Comparison of ENCODE assay signal across 11 cellular contexts in genomic region chr13:39451301-39451700, GRCh38.
DNase-seq lines count a peak whose midpoint lies in the region; ATAC-seq and TF ChIP-seq lines count a peak whose summit lies in the region.
"Had no signal": no experiment of that assay in that cellular context is flagged by ENCODE, and none has a peak within 500 bp of the region (broad histone marks: within the 10 kb centered on the region; RNA-seq: fewer than 3 reads in every experiment).

No MANE protein-coding gene starts in this region.

- POLR2A ChIA-PET in activated CD4-positive, alpha-beta memory T cell treated with anti-CD3 and anti-CD28 coated beads, Interleukin-2, amount 10 ng/mL, durations not matched to agents 7 days and 5 days (lab: Charles Lee) = no interaction called here

- no peak overlapping the region for H3K4me3 ChIP-seq in muscle layer of duodenum (ENCODE audit: low read depth in 1 of 2, low read length in 2 of 2)
- no peak overlapping the region for H3K4me3 ChIP-seq in testis

- H3K27ac Mint-ChIP-seq in activated CD4-positive, alpha-beta memory T cell treated with anti-CD3 and anti-CD28 coated beads, Interleukin-2, amount 10 ng/mL, durations not matched to agents 7 days and 5 days = no peak overlapping the region
- H3K27ac Mint-ChIP-seq: activated CD4-positive, alpha-beta T cell treated with anti-CD3 and anti-CD28 coated beads, Interleukin-2, amount 10 ng/mL, durations not matched to agents 7 days and 5 days had no signal

- CTCF ChIA-PET in activated CD4-positive, alpha-beta memory T cell treated with anti-CD3 and anti-CD28 coated beads, Interleukin-2, amount 10 ng/mL, durations not matched to agents 7 days and 5 days (lab: Charles Lee) = no interaction called here

- H3K27me3 ChIP-seq in muscle layer of duodenum (ENCODE audit: low read depth, low read length) (no peaks in the 10 kb centered on the region), testis (no peaks in the 10 kb centered on the region)

- H3K36me3 ChIP-seq in muscle layer of duodenum (ENCODE audit: control insufficient read depth in 1 of 2, insufficient read depth in 2 of 2, low read length in 2 of 2) (no peaks in the 10 kb centered on the region), testis (ENCODE audit: low read depth, missing control alignments) (no peaks in the 10 kb centered on the region)

- H3K36me3 Mint-ChIP-seq in activated CD4-positive, alpha-beta memory T cell treated with anti-CD3 and anti-CD28 coated beads, Interleukin-2, amount 10 ng/mL, durations not matched to agents 7 days and 5 days (ENCODE audit: low read depth) = no peaks in the 10 kb centered on the region

- peaks cover 3% of the 10 kb centered on the region for H3K27me3 Mint-ChIP-seq in activated CD4-positive, alpha-beta memory T cell treated with anti-CD3 and anti-CD28 coated beads, Interleukin-2, amount 10 ng/mL, durations not matched to agents 7 days and 5 days
- H3K27me3 Mint-ChIP-seq: activated CD4-positive, alpha-beta T cell treated with anti-CD3 and anti-CD28 coated beads, Interleukin-2, amount 10 ng/mL, durations not matched to agents 7 days and 5 days; dendritic cell treated with granulocyte-macrophage colony-stimulating factor and Interleukin-4, amounts not matched to agents 40 ng/mL and 50 ng/mL, for 4 days had no signal

- no peaks in the 10 kb centered on the region for H3K9me3 Mint-ChIP-seq in activated CD4-positive, alpha-beta memory T cell treated with anti-CD3 and anti-CD28 coated beads, Interleukin-2, amount 10 ng/mL, durations not matched to agents 7 days and 5 days
- H3K9me3 Mint-ChIP-seq: activated CD4-positive, alpha-beta T cell treated with anti-CD3 and anti-CD28 coated beads, Interleukin-2, amount 10 ng/mL, durations not matched to agents 7 days and 5 days; dendritic cell treated with granulocyte-macrophage colony-stimulating factor and Interleukin-4, amounts not matched to agents 40 ng/mL and 50 ng/mL, for 4 days had no signal

- no peak for TF ChIP-seq POLR2A in testis (IDR thresholded peaks at IDR 0.05)

- peaks cover 20 to 27% of the 10 kb centered on the region in 2 donors for H3K4me1 ChIP-seq in muscle layer of duodenum (ENCODE audit: control insufficient read depth in 1 of 2, insufficient read depth in 2 of 2, low read length in 2 of 2)
- peaks cover 54% of the 10 kb centered on the region for H3K4me1 ChIP-seq in testis

- TF ChIP-seq CTCF in testis (IDR thresholded peaks at IDR 0.05) = no peak

- H3K4me1 Mint-ChIP-seq in activated CD4-positive, alpha-beta memory T cell treated with anti-CD3 and anti-CD28 coated beads, Interleukin-2, amount 10 ng/mL, durations not matched to agents 7 days and 5 days = no peaks in the 10 kb centered on the region
- H3K4me1 Mint-ChIP-seq: activated CD4-positive, alpha-beta T cell treated with anti-CD3 and anti-CD28 coated beads, Interleukin-2, amount 10 ng/mL, durations not matched to agents 7 days and 5 days had no signal

- H3K9me3 ChIP-seq in muscle layer of duodenum (ENCODE audit: control insufficient read depth in 1 of 2, low read length in 2 of 2) (no peaks in the 10 kb centered on the region), testis (no peaks in the 10 kb centered on the region)

- intact Hi-C loops in left colon (cut with DNase I, micrococcal nuclease) = no loop called here
- intact Hi-C loops in testis (cut with DNase I; ENCODE audit: low total_unique reads) = no loop called here

- H3K27ac ChIP-seq in muscle layer of duodenum (ENCODE audit: low read length) (peak overlapping the region; percentile 21), testis (peak overlapping the region in 1 of 2 donors; percentile 31)

- 53 to 65% methylated on average over 1 of the region's 1 CpG for WGBS in testis, 2 donors

- H3K4me3 Mint-ChIP-seq in activated CD4-positive, alpha-beta memory T cell treated with anti-CD3 and anti-CD28 coated beads, Interleukin-2, amount 10 ng/mL, durations not matched to agents 7 days and 5 days = no peak overlapping the region
- H3K4me3 Mint-ChIP-seq: activated CD4-positive, alpha-beta T cell treated with anti-CD3 and anti-CD28 coated beads, Interleukin-2, amount 10 ng/mL, durations not matched to agents 7 days and 5 days had no signal

- peak; percentile 23 for DNase-seq in EH (ENCODE audit: low read depth)
- peak in 2 of 3 experiments; percentile 16 to 71 for DNase-seq in NCI-H1417 (lab: John Stamatoyannopoulos, UW)
- peak; percentile 51 for DNase-seq in astrocyte of the hippocampus (ENCODE audit: low read depth, low spot score)
- no peak for DNase-seq in activated CD4-positive, alpha-beta memory T cell treated with anti-CD3 and anti-CD28 coated beads, Interleukin-2, amount 10 ng/mL, durations not matched to agents 7 days and 5 days
- DNase-seq in left colon = no peak
- DNase-seq in testis = no peak
- DNase-seq: activated CD4-positive, alpha-beta T cell treated with anti-CD3 and anti-CD28 coated beads, Interleukin-2, amount 10 ng/mL, durations not matched to agents 7 days and 5 days; MM.1S had no signal

- ATAC-seq in left colon = no peak
- ATAC-seq in GM21515 (IDR thresholded peaks at IDR 0.05; ENCODE audit: unreplicated experiment) = no peak

Comparison
In these comparisons a context has a peak if more than half of its experiments do, and no peak if none do; other contexts are left out.
1. DNase-seq: peak in EH (single experiment), NCI-H1417 (2 of 3) and astrocyte of the hippocampus (single experiment); none in activated CD4-positive, alpha-beta memory T cell treated with anti-CD3 and anti-CD28 coated beads, Interleukin-2, amount 10 ng/mL, durations not matched to agents 7 days and 5 days (single experiment), left colon (0 of 2) and testis (single experiment).